ENCODE assay signal across 8 cellular contexts in genomic region chr1:154272217-154272998, GRCh38. TPM values are rescaled to one million over a fixed set of nuclear protein-coding genes. Genes with fewer than 3 reads are reported as not detected.
A peak's percentile ranks its signal among the peaks of the same experiment; 100 is the strongest.
DNase-seq lines count a peak whose midpoint lies in the region; ATAC-seq and TF ChIP-seq lines count a peak whose summit lies in the region.

TSS of gene HAX1 (plus strand) at chr1:154272629. CDS start at chr1:154272724, 95 bp downstream.

- H3K4me3 ChIP-seq in dorsolateral prefrontal cortex (peak within 1 kb of the TSS; percentile 50 to 99 (median 92)), right lobe of liver (peak within 1 kb of the TSS; percentile 81 to 90 (median 88))

- peak within 1 kb of the TSS; percentile 96 to 99 (median 97) for H3K27ac Mint-ChIP-seq in CD14-positive monocyte

- no peaks in the 10 kb centered on the region for H3K27me3 ChIP-seq in dorsolateral prefrontal cortex
- no peaks in the 10 kb centered on the region for H3K27me3 ChIP-seq in right lobe of liver

- no peaks in the 10 kb centered on the region for H3K9me3 Mint-ChIP-seq in CD14-positive monocyte

- WGBS in right lobe of liver (ENCODE audit: insufficient coverage, low coverage, low lambda C conversion rate, missing lambda C conversion rate), result 0% methylated on average over 25 of the region's 47 CpGs

- DNase-seq in CD14-positive monocyte (ENCODE audit: low spot score) (peak; percentile 97), NCI-H748 treated with DMSO at 0.1 percent for 48 hours (lab: John Stamatoyannopoulos, UW) (peak; percentile 73), dorsolateral prefrontal cortex (peak; percentile 84 to 93 (median 89)), right lobe of liver (peak; percentile 94)
- peak; percentile 98 for DNase-seq in activated CD4-positive, alpha-beta T cell treated with anti-CD3 and anti-CD28 coated beads, Interleukin-2, amount 50 U/mL, for 4 hours
- peak; percentile 94 to 95 for DNase-seq in stimulated activated CD4-positive, alpha-beta T cell treated with anti-CD3 and anti-CD28 coated beads, Interleukin-4, amount 100 ng/mL, for 48 hours (ENCODE audit: low read depth in 2 of 2)

- intact Hi-C loops in CD14-positive monocyte (cut with micrococcal nuclease) (loop anchor here (5.0 kb wide), 4 partner anchors 50 to 280 kb away; partner anchors contain the start of genes RPS27 (in 1 of the 2) and UBAP2L (in 1 of the 2)), dorsolateral prefrontal cortex (cut with DNase I) (loop anchor here (1.0 to 5.0 kb wide), 5 partner anchors 52 to 90 kb away; partner anchors contain the start of genes UBAP2L (in 2 of the 2) and ATP8B2 (in 1 of the 2)), right lobe of liver (cut with DNase I) (loop anchor here in 1 of 2 donors (10.0 kb wide), 1 partner anchor 52 kb away; the partner anchor contains the start of genes AQP10 and ATP8B2)

- H3K9me3 ChIP-seq in right lobe of liver, result no peaks in the 10 kb centered on the region

- H3K36me3 ChIP-seq in right lobe of liver, result peaks cover 0 to 43% (median 12%) of the 10 kb centered on the region in 4 donors

- peak; percentile 83 for TF ChIP-seq CTCF in CD14-positive monocyte (IDR thresholded peaks at IDR 0.05)
- peak; percentile 72 to 93 (median 85) for TF ChIP-seq CTCF in dorsolateral prefrontal cortex (IDR thresholded peaks at IDR 0.05 in 54 of 56, conservative IDR thresholded peaks at IDR 0.05 in 2 of 56; ENCODE audit: low read depth in 1 of 56, partially characterized antibody in 56 of 56)
- peak; percentile 78 to 94 (median 82) for TF ChIP-seq CTCF in right lobe of liver (IDR thresholded peaks at IDR 0.05)

- H3K4me3 Mint-ChIP-seq in CD14-positive monocyte, result peak within 1 kb of the TSS; percentile 95 to 98

- H3K4me1 ChIP-seq in right lobe of liver, result peaks cover 0 to 5% (median 2%) of the 10 kb centered on the region in 4 donors

- ATAC-seq in GM19351 (IDR thresholded peaks at IDR 0.05; ENCODE audit: unreplicated experiment) (peak; percentile 86), HG03558 (IDR thresholded peaks at IDR 0.05; ENCODE audit: extremely low read depth, unreplicated experiment) (peak; percentile 67), right lobe of liver (peak; percentile 92 to 96 (median 95))

- peaks cover 41 to 59% of the 10 kb centered on the region in 2 donors for H3K36me3 Mint-ChIP-seq in CD14-positive monocyte

- peak within 1 kb of the TSS; percentile 37 to 97 (median 89) for H3K27ac ChIP-seq in dorsolateral prefrontal cortex
- peak within 1 kb of the TSS; percentile 82 to 86 (median 84) for H3K27ac ChIP-seq in right lobe of liver

- H3K27me3 Mint-ChIP-seq in CD14-positive monocyte (ENCODE audit: low read depth in 3 of 3), result peaks cover 0 to 3% (median 0%) of the 10 kb centered on the region in 3 donors

- peaks cover 23% of the 10 kb centered on the region for H3K4me1 Mint-ChIP-seq in CD14-positive monocyte

- TF ChIP-seq POLR2A in right lobe of liver (IDR thresholded peaks at IDR 0.05), result peak; percentile 62

RNA-seq across cellular contexts. Expression of gene HAX1, which starts in this region (rescaled TPM):
- 10 to 100 TPM; 91.7 to 94.9 TPM for polyA plus RNA-seq in CD14-positive monocyte
- total RNA-seq in dorsolateral prefrontal cortex, result 100 to 1,000 TPM in 2 of 120 experiments, 10 to 100 TPM in 118; 51.9 to 102 (median 78.4) TPM
- 10 to 100 TPM; 40.2 to 82.0 (median 44.9) TPM for total RNA-seq in right lobe of liver

Comparison
In these comparisons a context has a peak if more than half of its experiments do, and no peak if none do; other contexts are left out.
1. Peak in every context shown above with its lines: DNase-seq, ATAC-seq, H3K4me3 ChIP-seq and H3K27ac ChIP-seq.